ENCODE assay signal across 1 cellular context in genomic region chr10:11164806-11165590, GRCh38.
TF ChIP-seq lines count a peak whose summit lies in the region.

No MANE protein-coding gene starts in this region.

TF ChIP-seq in HEK293, 187 proteins besides CTCF, POLR2A, EP300 and RAD21 (continued from another document):
- TF ChIP-seq ZSCAN5A (tag by site-specific recombination; IDR thresholded peaks at IDR 0.05) (0 out of 2 replicates have a peak, but pooled peaks have one; percentile 31), PRDM1 (tag by site-specific recombination; IDR thresholded peaks at IDR 0.05) (0 out of 2 replicates have a peak, but pooled peaks have one; percentile 24), ZNF266 (tag by site-specific recombination; IDR thresholded peaks at IDR 0.05; ENCODE audit: low read depth) (no peak), PRDM10 (tag by site-specific recombination; IDR thresholded peaks at IDR 0.05) (no peak), ZBTB44 (tag by site-specific recombination; IDR thresholded peaks at IDR 0.05) (peak; percentile 92), ZNF221 (tag by site-specific recombination; IDR thresholded peaks at IDR 0.05; ENCODE audit: borderline replicate concordance) (no peak), ZNF175 (tag by site-specific recombination; IDR thresholded peaks at IDR 0.05) (no peak), ZBTB48 (tag by site-specific recombination; IDR thresholded peaks at IDR 0.05) (no peak), KLF7 (tag by site-specific recombination; IDR thresholded peaks at IDR 0.05; ENCODE audit: borderline replicate concordance) (0 out of 2 replicates have a peak, but pooled peaks have one; percentile 14), ZNF148 (tag by site-specific recombination; IDR thresholded peaks at IDR 0.05; ENCODE audit: borderline replicate concordance) (no peak), ZBTB6 (tag by site-specific recombination; IDR thresholded peaks at IDR 0.05) (no peak), ZNF398 (tag by site-specific recombination; IDR thresholded peaks at IDR 0.05) (peak; percentile 46; the same call in 1 of the 2 replicates), ZBTB20 (tag by site-specific recombination; IDR thresholded peaks at IDR 0.05) (no peak), ZNF324 (tag by site-specific recombination; IDR thresholded peaks at IDR 0.05) (no peak), WT1 (tag by site-specific recombination; IDR thresholded peaks at IDR 0.05) (0 out of 2 replicates have a peak, but pooled peaks have one; percentile 17), ZNF146 (tag by site-specific recombination; IDR thresholded peaks at IDR 0.05) (no peak), ZNF48 (tag by site-specific recombination; IDR thresholded peaks at IDR 0.05) (no peak), ZBTB8A (tag by site-specific recombination; IDR thresholded peaks at IDR 0.05) (peak; percentile 71), MZF1 (tag by site-specific recombination; IDR thresholded peaks at IDR 0.05; ENCODE audit: borderline replicate concordance) (no peak), BCL11B (tag by site-specific recombination; IDR thresholded peaks at IDR 0.05; ENCODE audit: low read depth) (no peak)
TF ChIP-seq in HEK293: peak in this region for 24.
